Comparison of ENCODE assay signal across 1 cellular context in genomic region chr20:45340236-45340847, GRCh38.
TF ChIP-seq lines count a peak whose summit lies in the region.

No MANE protein-coding gene starts in this region.

TF ChIP-seq in HepG2, 621 proteins besides CTCF, POLR2A, EP300 and RAD21 (continued from another document and continues in another):
- TF ChIP-seq PRDM10 (CRISPR knock-in tag; IDR thresholded peaks at IDR 0.05; ENCODE audit: low read depth) (peak; percentile 52; the same call in 1 of the 2 replicates), SP2 (CRISPR knock-in tag; IDR thresholded peaks at IDR 0.05) (peak; percentile 12; the same call in 1 of the 2 replicates), RORA (CRISPR knock-in tag; IDR thresholded peaks at IDR 0.05) (no peak), GTF3A (CRISPR knock-in tag; conservative IDR thresholded peaks at IDR 0.05) (no peak), ZNF713 (CRISPR knock-in tag; IDR thresholded peaks at IDR 0.05) (no peak), ZNF558 (CRISPR knock-in tag; IDR thresholded peaks at IDR 0.05; ENCODE audit: borderline replicate concordance) (no peak), ZNF775 (CRISPR knock-in tag; IDR thresholded peaks at IDR 0.05; ENCODE audit: borderline replicate concordance) (no peak), ZFAT (CRISPR knock-in tag; conservative IDR thresholded peaks at IDR 0.05) (no peak), HOXA9 (CRISPR knock-in tag; IDR thresholded peaks at IDR 0.05; ENCODE audit: borderline replicate concordance) (no peak), POLR2AphosphoS2 (IDR thresholded peaks at IDR 0.05; ENCODE audit: low read depth, low read length) (no peak), ZNF383 (CRISPR knock-in tag; IDR thresholded peaks at IDR 0.05; ENCODE audit: borderline replicate concordance) (no peak), ZNF878 (CRISPR knock-in tag; IDR thresholded peaks at IDR 0.05) (peak; percentile 33; the same call in 1 of the 2 replicates), NFAT5 (CRISPR knock-in tag; IDR thresholded peaks at IDR 0.05) (no peak), BATF2 (CRISPR knock-in tag; IDR thresholded peaks at IDR 0.05) (no peak), SMAD3 (CRISPR knock-in tag; IDR thresholded peaks at IDR 0.05) (peak; percentile 56; the same call in 1 of the 2 replicates), ZNF441 (CRISPR knock-in tag; IDR thresholded peaks at IDR 0.05; ENCODE audit: borderline replicate concordance) (no peak), ZSCAN31 (CRISPR knock-in tag; IDR thresholded peaks at IDR 0.05; ENCODE audit: low read depth) (0 out of 2 replicates have a peak, but pooled peaks have one; percentile 61), ZFP36L1 (CRISPR knock-in tag; IDR thresholded peaks at IDR 0.05) (0 out of 2 replicates have a peak, but pooled peaks have one; percentile 72), PITX1 (CRISPR knock-in tag; IDR thresholded peaks at IDR 0.05) (peak; percentile 82), PHF8 (CRISPR knock-in tag; IDR thresholded peaks at IDR 0.05) (no peak), ZNF230 (CRISPR knock-in tag; IDR thresholded peaks at IDR 0.05) (no peak), DMAP1 (CRISPR knock-in tag; IDR thresholded peaks at IDR 0.05) (peak; percentile 22; the same call in 1 of the 2 replicates), ISL2 (CRISPR knock-in tag; IDR thresholded peaks at IDR 0.05) (no peak; the same call in 1 of the 2 replicates), ZKSCAN1 (IDR thresholded peaks at IDR 0.05; ENCODE audit: low read length) (no peak), CHD4 (IDR thresholded peaks at IDR 0.05; ENCODE audit: borderline replicate concordance, low read length) (peak; percentile 100), ZNF136 (CRISPR knock-in tag; IDR thresholded peaks at IDR 0.05; ENCODE audit: low read depth) (no peak), SMYD3 (CRISPR knock-in tag; IDR thresholded peaks at IDR 0.05) (no peak)
- TF ChIP-seq, protein P1, sequence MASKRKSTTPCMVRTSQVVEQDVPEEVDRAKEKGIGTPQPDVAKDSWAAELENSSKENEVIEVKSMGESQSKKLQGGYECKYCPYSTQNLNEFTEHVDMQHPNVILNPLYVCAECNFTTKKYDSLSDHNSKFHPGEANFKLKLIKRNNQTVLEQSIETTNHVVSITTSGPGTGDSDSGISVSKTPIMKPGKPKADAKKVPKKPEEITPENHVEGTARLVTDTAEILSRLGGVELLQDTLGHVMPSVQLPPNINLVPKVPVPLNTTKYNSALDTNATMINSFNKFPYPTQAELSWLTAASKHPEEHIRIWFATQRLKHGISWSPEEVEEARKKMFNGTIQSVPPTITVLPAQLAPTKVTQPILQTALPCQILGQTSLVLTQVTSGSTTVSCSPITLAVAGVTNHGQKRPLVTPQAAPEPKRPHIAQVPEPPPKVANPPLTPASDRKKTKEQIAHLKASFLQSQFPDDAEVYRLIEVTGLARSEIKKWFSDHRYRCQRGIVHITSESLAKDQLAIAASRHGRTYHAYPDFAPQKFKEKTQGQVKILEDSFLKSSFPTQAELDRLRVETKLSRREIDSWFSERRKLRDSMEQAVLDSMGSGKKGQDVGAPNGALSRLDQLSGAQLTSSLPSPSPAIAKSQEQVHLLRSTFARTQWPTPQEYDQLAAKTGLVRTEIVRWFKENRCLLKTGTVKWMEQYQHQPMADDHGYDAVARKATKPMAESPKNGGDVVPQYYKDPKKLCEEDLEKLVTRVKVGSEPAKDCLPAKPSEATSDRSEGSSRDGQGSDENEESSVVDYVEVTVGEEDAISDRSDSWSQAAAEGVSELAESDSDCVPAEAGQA (IDR thresholded peaks at IDR 0.05; ENCODE audit: low read depth): no peak
- TF ChIP-seq, protein P1 (CRISPR knock-in tag; IDR thresholded peaks at IDR 0.05; ENCODE audit: borderline replicate concordance): no peak
- TF ChIP-seq, protein P2, sequence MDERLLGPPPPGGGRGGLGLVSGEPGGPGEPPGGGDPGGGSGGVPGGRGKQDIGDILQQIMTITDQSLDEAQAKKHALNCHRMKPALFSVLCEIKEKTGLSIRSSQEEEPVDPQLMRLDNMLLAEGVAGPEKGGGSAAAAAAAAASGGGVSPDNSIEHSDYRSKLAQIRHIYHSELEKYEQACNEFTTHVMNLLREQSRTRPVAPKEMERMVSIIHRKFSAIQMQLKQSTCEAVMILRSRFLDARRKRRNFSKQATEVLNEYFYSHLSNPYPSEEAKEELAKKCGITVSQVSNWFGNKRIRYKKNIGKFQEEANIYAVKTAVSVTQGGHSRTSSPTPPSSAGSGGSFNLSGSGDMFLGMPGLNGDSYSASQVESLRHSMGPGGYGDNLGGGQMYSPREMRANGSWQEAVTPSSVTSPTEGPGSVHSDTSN (CRISPR knock-in tag; IDR thresholded peaks at IDR 0.05): no peak
- TF ChIP-seq, protein P3, sequence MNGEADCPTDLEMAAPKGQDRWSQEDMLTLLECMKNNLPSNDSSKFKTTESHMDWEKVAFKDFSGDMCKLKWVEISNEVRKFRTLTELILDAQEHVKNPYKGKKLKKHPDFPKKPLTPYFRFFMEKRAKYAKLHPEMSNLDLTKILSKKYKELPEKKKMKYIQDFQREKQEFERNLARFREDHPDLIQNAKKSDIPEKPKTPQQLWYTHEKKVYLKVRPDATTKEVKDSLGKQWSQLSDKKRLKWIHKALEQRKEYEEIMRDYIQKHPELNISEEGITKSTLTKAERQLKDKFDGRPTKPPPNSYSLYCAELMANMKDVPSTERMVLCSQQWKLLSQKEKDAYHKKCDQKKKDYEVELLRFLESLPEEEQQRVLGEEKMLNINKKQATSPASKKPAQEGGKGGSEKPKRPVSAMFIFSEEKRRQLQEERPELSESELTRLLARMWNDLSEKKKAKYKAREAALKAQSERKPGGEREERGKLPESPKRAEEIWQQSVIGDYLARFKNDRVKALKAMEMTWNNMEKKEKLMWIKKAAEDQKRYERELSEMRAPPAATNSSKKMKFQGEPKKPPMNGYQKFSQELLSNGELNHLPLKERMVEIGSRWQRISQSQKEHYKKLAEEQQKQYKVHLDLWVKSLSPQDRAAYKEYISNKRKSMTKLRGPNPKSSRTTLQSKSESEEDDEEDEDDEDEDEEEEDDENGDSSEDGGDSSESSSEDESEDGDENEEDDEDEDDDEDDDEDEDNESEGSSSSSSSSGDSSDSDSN (CRISPR knock-in tag; IDR thresholded peaks at IDR 0.05): no peak
- TF ChIP-seq, protein P4, sequence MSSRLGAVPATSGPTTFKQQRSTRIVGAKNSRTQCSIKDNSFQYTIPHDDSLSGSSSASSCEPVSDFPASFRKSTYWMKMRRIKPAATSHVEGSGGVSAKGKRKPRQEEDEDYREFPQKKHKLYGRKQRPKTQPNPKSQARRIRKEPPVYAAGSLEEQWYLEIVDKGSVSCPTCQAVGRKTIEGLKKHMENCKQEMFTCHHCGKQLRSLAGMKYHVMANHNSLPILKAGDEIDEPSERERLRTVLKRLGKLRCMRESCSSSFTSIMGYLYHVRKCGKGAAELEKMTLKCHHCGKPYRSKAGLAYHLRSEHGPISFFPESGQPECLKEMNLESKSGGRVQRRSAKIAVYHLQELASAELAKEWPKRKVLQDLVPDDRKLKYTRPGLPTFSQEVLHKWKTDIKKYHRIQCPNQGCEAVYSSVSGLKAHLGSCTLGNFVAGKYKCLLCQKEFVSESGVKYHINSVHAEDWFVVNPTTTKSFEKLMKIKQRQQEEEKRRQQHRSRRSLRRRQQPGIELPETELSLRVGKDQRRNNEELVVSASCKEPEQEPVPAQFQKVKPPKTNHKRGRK (CRISPR knock-in tag; IDR thresholded peaks at IDR 0.05): no peak
- TF ChIP-seq, protein P5, sequence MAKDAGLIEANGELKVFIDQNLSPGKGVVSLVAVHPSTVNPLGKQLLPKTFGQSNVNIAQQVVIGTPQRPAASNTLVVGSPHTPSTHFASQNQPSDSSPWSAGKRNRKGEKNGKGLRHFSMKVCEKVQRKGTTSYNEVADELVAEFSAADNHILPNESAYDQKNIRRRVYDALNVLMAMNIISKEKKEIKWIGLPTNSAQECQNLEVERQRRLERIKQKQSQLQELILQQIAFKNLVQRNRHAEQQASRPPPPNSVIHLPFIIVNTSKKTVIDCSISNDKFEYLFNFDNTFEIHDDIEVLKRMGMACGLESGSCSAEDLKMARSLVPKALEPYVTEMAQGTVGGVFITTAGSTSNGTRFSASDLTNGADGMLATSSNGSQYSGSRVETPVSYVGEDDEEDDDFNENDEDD (CRISPR knock-in tag; IDR thresholded peaks at IDR 0.05; ENCODE audit: borderline replicate concordance): no peak
